ENCODE assay signal across 25 cellular contexts in genomic region chr3:123193448-123194101, GRCh38.
"Had no signal": no experiment of that assay in that cellular context is flagged by ENCODE, and none has a peak within 500 bp of the region (broad histone marks: within the 10 kb centered on the region; RNA-seq: fewer than 3 reads in every experiment).

No MANE protein-coding gene starts in this region.

- H3K4me3 Mint-ChIP-seq: activated naive CD8-positive, alpha-beta T cell; activated T-cell treated with anti-CD3 and anti-CD28 coated beads, Interleukin-2, amount 50 U/mL, for 4 hours; central memory CD8-positive, alpha-beta T cell; naive thymus-derived CD4-positive, alpha-beta T cell; neural crest cell; type B pancreatic cell had no signal

- H3K36me3 ChIP-seq: adrenal gland, ascending aorta, spleen, thoracic aorta, vagina had no signal

- H3K4me1 Mint-ChIP-seq: central memory CD8-positive, alpha-beta T cell; neural crest cell had no signal

- H3K27me3 Mint-ChIP-seq: central memory CD8-positive, alpha-beta T cell; type B pancreatic cell had no signal

- H3K27me3 ChIP-seq: adrenal gland, ascending aorta, spleen, vagina had no signal

- H3K4me3 ChIP-seq: adrenal gland, ascending aorta, lung, spleen, thoracic aorta, vagina had no signal

- H3K27ac Mint-ChIP-seq: activated naive CD8-positive, alpha-beta T cell; activated T-helper 2 cell treated with anti-CD3 and anti-CD28 coated beads, Interferon-gamma antibody, Interleukin-2, Interleukin-4, amounts not matched to agents 10 μg/mL and 5 μg/mL and 100 μg/mL, durations not matched to agents 14 hours and 24 hours and 36 hours; naive thymus-derived CD4-positive, alpha-beta T cell; type B pancreatic cell had no signal

- ATAC-seq: activated T-cell treated with anti-CD3 and anti-CD28 coated beads, Interleukin-2, amount 50 U/mL, for 4 hours; esophagus mucosa; naive thymus-derived CD4-positive, alpha-beta T cell had no signal

- H3K36me3 Mint-ChIP-seq: type B pancreatic cell had no signal

- DNase-seq: activated CD4-positive, alpha-beta T cell treated with anti-CD3 and anti-CD28 coated beads for 4 hours; activated CD4-positive, alpha-beta T cell treated with anti-CD3 and anti-CD28 coated beads, Interleukin-2, amount 50 U/mL, for 48 hours; activated CD4-positive, CD25-positive, alpha-beta regulatory T cell; activated CD8-positive, alpha-beta memory T cell treated with anti-CD3 and anti-CD28 coated beads, Interleukin-2, amount 50 U/mL, for 48 hours; activated naive CD4-positive, alpha-beta T cell; activated T-cell treated with anti-CD3 and anti-CD28 coated beads, Interleukin-2, amount 50 U/mL, for 4 hours; effector memory CD4-positive, alpha-beta T cell; islet precursor cell; left cardiac atrium; naive thymus-derived CD4-positive, alpha-beta T cell; occipital lobe; spleen; stimulated activated CD4-positive, alpha-beta T cell treated with anti-CD3 and anti-CD28 coated beads, Interleukin-4, amount 100 ng/mL, for 1 hour; stimulated activated naive CD4-positive, alpha-beta T cell treated with Interleukin-2 at 50 U/mL for 16 hours had no signal

- H3K9me3 Mint-ChIP-seq: activated T-cell treated with anti-CD3 and anti-CD28 coated beads, Interleukin-2, amount 50 U/mL, for 4 hours; activated T-helper 2 cell treated with anti-CD3 and anti-CD28 coated beads, Interferon-gamma antibody, Interleukin-2, Interleukin-4, amounts not matched to agents 10 μg/mL and 5 μg/mL and 100 μg/mL, durations not matched to agents 14 hours and 24 hours and 36 hours; central memory CD8-positive, alpha-beta T cell; neural crest cell; type B pancreatic cell had no signal

- H3K9me3 ChIP-seq: adrenal gland, ascending aorta, thoracic aorta, vagina had no signal

- H3K4me1 ChIP-seq: adrenal gland, ascending aorta, spleen, vagina had no signal

- H3K27ac ChIP-seq: adrenal gland, spleen, thoracic aorta, vagina had no signal
